Comparison of ENCODE assay signal across 26 cellular contexts in genomic region chr6:146290589-146290901, GRCh38.
"Had no signal": no experiment of that assay in that cellular context is flagged by ENCODE, and none has a peak within 500 bp of the region (broad histone marks: within the 10 kb centered on the region; RNA-seq: fewer than 3 reads in every experiment).

No MANE protein-coding gene starts in this region.

- H2AFZ ChIP-seq: parathyroid adenoma had no signal

- H3K9ac ChIP-seq: parathyroid adenoma had no signal

- H3K27ac ChIP-seq: neutrophil, parathyroid adenoma, right lobe of liver, stomach, suprapubic skin, tibial nerve, WERI-Rb-1 had no signal

- H3K4me3 ChIP-seq: left lung, right lobe of liver, stomach, suprapubic skin, tibial nerve had no signal

- H3K9me3 ChIP-seq: left lung, neutrophil, right lobe of liver, stomach, suprapubic skin, tibial nerve had no signal

- H3K79me2 ChIP-seq: parathyroid adenoma had no signal

- DNase-seq: activated CD4-positive, alpha-beta T cell treated with anti-CD3 and anti-CD28 coated beads, Interleukin-2, amount 50 U/mL, for 4 hours; activated CD8-positive, alpha-beta memory T cell treated with anti-CD3 and anti-CD28 coated beads for 24 hours; activated CD8-positive, alpha-beta memory T cell treated with anti-CD3 and anti-CD28 coated beads, Interleukin-2, amount 50 U/mL, for 4 hours; activated naive CD4-positive, alpha-beta T cell treated with Interleukin-2 at 50 U/mL for 16 hours; activated naive CD8-positive, alpha-beta T cell treated with anti-CD3 and anti-CD28 coated beads for 36 hours; activated T-cell treated with anti-CD3 and anti-CD28 coated beads, Interleukin-2, amount 50 U/mL, for 4 hours; cerebellar nuclear complex; cortex of kidney; effector CD4-positive, alpha-beta T cell; glutamatergic neuron; hippocampal formation; left lung; midbrain; right lobe of liver; small intestine; stimulated activated CD4-positive, alpha-beta T cell treated with anti-CD3 and anti-CD28 coated beads, Interleukin-2, amount 100 ng/mL, for 24 hours; stomach; WERI-Rb-1 had no signal

- H3K36me3 ChIP-seq: left lung, neutrophil, right lobe of liver, stomach, suprapubic skin, tibial nerve, WERI-Rb-1 had no signal

- FAIRE-seq: endometrium, frontal cortex, small intestine had no signal

- H3K4me1 ChIP-seq: parathyroid adenoma, stomach had no signal

- ATAC-seq: activated T-cell treated with anti-CD3 and anti-CD28 coated beads, Interleukin-2, amount 50 U/mL, for 4 hours; natural killer cell treated with Interleukin-12 subunit alpha and Interleukin-12 subunit beta and Interleukin-15 and Interleukin-18, amount 100 ng/mL, for 72 hours; stimulated activated effector memory CD8-positive, alpha-beta T cell treated with anti-CD3 and anti-CD28 coated beads, Interleukin-12 subunit alpha, Interleukin-12 subunit beta, amount 100 ng/mL, for 72 hours had no signal

- H3K27me3 ChIP-seq: left lung, neutrophil, right lobe of liver, stomach, suprapubic skin, tibial nerve had no signal
